In the genomic region with DNA sequence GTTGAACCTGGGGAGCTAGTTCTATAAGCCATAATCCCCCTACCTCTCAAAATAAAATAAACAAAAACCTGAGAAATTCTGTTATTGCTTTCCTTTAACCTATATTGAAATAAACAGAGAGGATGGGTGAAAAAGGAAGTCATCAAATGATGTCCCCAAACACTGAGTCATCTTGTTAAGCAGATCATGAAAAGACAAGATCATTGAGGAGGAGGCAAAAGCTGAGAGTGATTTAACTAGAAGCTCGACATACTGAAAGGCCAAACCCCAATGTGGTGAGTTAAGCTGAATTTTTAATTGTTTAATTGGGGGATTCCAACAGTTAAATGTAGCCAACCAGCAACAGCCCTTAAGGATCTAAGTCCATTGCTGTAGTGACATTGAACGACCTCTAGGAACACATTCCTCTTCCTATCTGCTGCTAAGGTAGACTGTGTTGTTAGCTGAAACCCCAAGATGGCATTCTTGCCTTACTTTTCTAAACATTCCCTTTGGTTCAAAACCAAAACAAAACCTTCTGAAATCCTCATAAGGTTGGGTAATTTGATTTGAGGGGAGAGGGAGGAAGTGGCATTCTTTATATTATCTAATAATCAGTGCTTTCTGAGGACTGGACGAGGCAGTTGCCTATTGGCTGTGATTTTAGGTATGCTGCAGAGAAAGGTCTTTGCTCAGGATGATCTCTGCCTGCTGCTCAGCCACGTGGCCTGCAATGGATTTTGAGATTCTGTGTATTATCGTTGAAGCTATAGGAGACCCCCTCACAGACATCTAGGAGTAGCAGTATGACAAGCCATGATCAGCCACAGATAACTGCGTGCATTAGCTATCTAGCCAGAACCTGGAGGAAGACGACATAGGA, we compare ENCODE assay signal across 9 cellular contexts.
DNase-seq lines count a peak whose midpoint lies in the region; ATAC-seq and TF ChIP-seq lines count a peak whose summit lies in the region.
"Had no signal": no experiment of that assay in that cellular context is flagged by ENCODE, and none has a peak within 500 bp of the region (broad histone marks: within the 10 kb centered on the region; RNA-seq: fewer than 3 reads in every experiment).

No MANE protein-coding gene starts in this region.

- peak; percentile 11 for DNase-seq in CD1c-positive myeloid dendritic cell (ENCODE audit: extremely low spot score)
- DNase-seq in H7, result peak; percentile 56
- DNase-seq in hepatocyte (ENCODE audit: low spot score), result no peak
- DNase-seq in NK-92 treated with Interleukin-12 subunit alpha and Interleukin-12 subunit beta, amount 100 ng/mL, for 24 hours (lab: John Stamatoyannopoulos, UW), result no peak
- no peak for DNase-seq in SKM-1 treated with dmso at 0.1 percent for 144 hours (lab: John Stamatoyannopoulos, UW; ENCODE audit: unreplicated experiment)
- no peak for DNase-seq in SK-N-DZ (ENCODE audit: low spot score)
- no peak for DNase-seq in activated naive CD4-positive, alpha-beta T cell (lab: John Stamatoyannopoulos, UW)
- DNase-seq: activated naive CD4-positive, alpha-beta T cell treated with anti-CD3 and anti-CD28 coated beads, Interleukin-2, amount 50 U/mL, for 16 hours had no signal

- no peak overlapping the region for H3K4me2 ChIP-seq in hepatocyte

- H3K36me3 ChIP-seq in H7 (replicated peaks; ENCODE audit: control insufficient read depth, insufficient read depth, low read length) (no peaks in the 10 kb centered on the region), hepatocyte (replicated peaks; ENCODE audit: insufficient read depth, low read depth) (no peaks in the 10 kb centered on the region)

- H2AFZ ChIP-seq in hepatocyte, result no peak overlapping the region

- no peak overlapping the region for H3K4me3 ChIP-seq in H7 (ENCODE audit: insufficient read depth, low read depth, low read length)
- H3K4me3 ChIP-seq in hepatocyte, result no peak overlapping the region

- ATAC-seq in SK-N-SH treated with all-trans-retinoic acid at 6 μM for 48 hours, result peak; percentile 49; the same call in 1 of the 3 replicates

- H4K20me1 ChIP-seq in hepatocyte (ENCODE audit: insufficient read depth, poor library complexity, severe bottlenecking), result no peaks in the 10 kb centered on the region

- WGBS in hepatocyte (ENCODE audit: low lambda C conversion rate, missing lambda C conversion rate), result 62% methylated on average over 7 of the region's 7 CpGs

- H3K9me3 ChIP-seq in hepatocyte (ENCODE audit: low read depth), result no peaks in the 10 kb centered on the region

- peak; percentile 42 for TF ChIP-seq CTCF in hepatocyte (IDR thresholded peaks at IDR 0.05; ENCODE audit: poor library complexity)

- H3K79me2 ChIP-seq in hepatocyte, result no peaks in the 10 kb centered on the region

- H3K9me2 ChIP-seq in hepatocyte (replicated peaks; ENCODE audit: insufficient read depth), result no peaks in the 10 kb centered on the region

- H3K27me3 ChIP-seq in H7 (ENCODE audit: control insufficient read depth, insufficient read depth, low read length) (no peaks in the 10 kb centered on the region), hepatocyte (no peaks in the 10 kb centered on the region)

- no peak overlapping the region for H3K27ac ChIP-seq in hepatocyte

- H3K4me1 ChIP-seq in hepatocyte (ENCODE audit: insufficient read depth), result no peaks in the 10 kb centered on the region

TF ChIP-seq in SK-N-SH treated with all-trans-retinoic acid at 6 μM for 48 hours, 23 proteins besides CTCF, POLR2A, EP300 and RAD21:
- TF ChIP-seq TOX (CRISPR knock-in tag; IDR thresholded peaks at IDR 0.05; ENCODE audit: borderline replicate concordance) (no peak), ESRRG (CRISPR knock-in tag; IDR thresholded peaks at IDR 0.05) (no peak), ZNF565 (CRISPR knock-in tag; conservative IDR thresholded peaks at IDR 0.05; ENCODE audit: low read depth) (no peak), RARB (CRISPR knock-in tag; IDR thresholded peaks at IDR 0.05) (no peak), CSDC2 (CRISPR knock-in tag; IDR thresholded peaks at IDR 0.05) (no peak), ISL1 (CRISPR knock-in tag; IDR thresholded peaks at IDR 0.05) (no peak), ZNF8 (CRISPR knock-in tag; IDR thresholded peaks at IDR 0.05) (no peak)
- TF ChIP-seq, protein P1, sequence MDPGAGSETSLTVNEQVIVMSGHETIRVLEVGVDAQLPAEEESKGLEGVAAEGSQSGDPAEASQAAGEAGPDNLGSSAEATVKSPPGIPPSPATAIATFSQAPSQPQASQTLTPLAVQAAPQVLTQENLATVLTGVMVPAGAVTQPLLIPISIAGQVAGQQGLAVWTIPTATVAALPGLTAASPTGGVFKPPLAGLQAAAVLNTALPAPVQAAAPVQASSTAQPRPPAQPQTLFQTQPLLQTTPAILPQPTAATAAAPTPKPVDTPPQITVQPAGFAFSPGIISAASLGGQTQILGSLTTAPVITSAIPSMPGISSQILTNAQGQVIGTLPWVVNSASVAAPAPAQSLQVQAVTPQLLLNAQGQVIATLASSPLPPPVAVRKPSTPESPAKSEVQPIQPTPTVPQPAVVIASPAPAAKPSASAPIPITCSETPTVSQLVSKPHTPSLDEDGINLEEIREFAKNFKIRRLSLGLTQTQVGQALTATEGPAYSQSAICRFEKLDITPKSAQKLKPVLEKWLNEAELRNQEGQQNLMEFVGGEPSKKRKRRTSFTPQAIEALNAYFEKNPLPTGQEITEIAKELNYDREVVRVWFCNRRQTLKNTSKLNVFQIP (CRISPR knock-in tag; IDR thresholded peaks at IDR 0.05; ENCODE audit: borderline replicate concordance, low read depth), result no peak
- TF ChIP-seq, protein P2, sequence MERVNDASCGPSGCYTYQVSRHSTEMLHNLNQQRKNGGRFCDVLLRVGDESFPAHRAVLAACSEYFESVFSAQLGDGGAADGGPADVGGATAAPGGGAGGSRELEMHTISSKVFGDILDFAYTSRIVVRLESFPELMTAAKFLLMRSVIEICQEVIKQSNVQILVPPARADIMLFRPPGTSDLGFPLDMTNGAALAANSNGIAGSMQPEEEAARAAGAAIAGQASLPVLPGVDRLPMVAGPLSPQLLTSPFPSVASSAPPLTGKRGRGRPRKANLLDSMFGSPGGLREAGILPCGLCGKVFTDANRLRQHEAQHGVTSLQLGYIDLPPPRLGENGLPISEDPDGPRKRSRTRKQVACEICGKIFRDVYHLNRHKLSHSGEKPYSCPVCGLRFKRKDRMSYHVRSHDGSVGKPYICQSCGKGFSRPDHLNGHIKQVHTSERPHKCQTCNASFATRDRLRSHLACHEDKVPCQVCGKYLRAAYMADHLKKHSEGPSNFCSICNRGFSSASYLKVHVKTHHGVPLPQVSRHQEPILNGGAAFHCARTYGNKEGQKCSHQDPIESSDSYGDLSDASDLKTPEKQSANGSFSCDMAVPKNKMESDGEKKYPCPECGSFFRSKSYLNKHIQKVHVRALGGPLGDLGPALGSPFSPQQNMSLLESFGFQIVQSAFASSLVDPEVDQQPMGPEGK (CRISPR knock-in tag; IDR thresholded peaks at IDR 0.05; ENCODE audit: borderline replicate concordance), result no peak
TF ChIP-seq in SK-N-SH treated with all-trans-retinoic acid at 6 μM for 48 hours: peak in this region for 0.

Comparison
In these comparisons a context has a peak if more than half of its experiments do, and no peak if none do; other contexts are left out.
1. DNase-seq: peak in CD1c-positive myeloid dendritic cell (single experiment) and H7 (single experiment); none in hepatocyte (single experiment), NK-92 treated with Interleukin-12 subunit alpha and Interleukin-12 subunit beta, amount 100 ng/mL, for 24 hours (single experiment), SKM-1 treated with dmso at 0.1 percent for 144 hours (single experiment), SK-N-DZ (single experiment) and activated naive CD4-positive, alpha-beta T cell (0 of 4).